17 cellular contexts compared by ENCODE assay signal in the genomic region with DNA sequence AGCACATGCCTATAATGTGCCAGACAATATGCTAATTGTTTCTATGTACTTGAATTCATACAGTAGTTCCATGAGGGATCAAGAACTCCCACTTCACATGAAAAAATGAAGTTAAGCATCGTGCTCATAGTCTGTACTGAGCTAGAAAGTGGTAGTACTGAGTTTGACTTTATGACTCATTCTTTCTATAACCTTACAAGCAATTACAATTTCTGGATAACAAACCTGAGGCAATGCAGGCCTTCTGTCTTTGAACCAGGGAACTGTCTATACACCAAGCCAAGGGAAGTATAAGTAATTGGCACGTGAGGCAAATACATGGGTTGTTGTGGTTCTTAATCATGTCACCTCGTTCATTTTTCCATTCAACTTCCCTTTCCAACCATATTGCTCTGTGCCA. TPM values are rescaled to one million over a fixed set of nuclear protein-coding genes. Genes with fewer than 3 reads are reported as not detected.
DNase-seq lines count a peak whose midpoint lies in the region; ATAC-seq and TF ChIP-seq lines count a peak whose summit lies in the region.
"Had no signal": no experiment of that assay in that cellular context is flagged by ENCODE, and none has a peak within 500 bp of the region (broad histone marks: within the 10 kb centered on the region; RNA-seq: fewer than 3 reads in every experiment).

No MANE protein-coding gene starts in this region.

- ATAC-seq in activated CD8-positive, alpha-beta T cell treated with anti-CD3 and anti-CD28 coated beads for 36 hours = peak; percentile 65
- no peak for ATAC-seq in activated CD8-positive, alpha-beta T cell treated with anti-CD3 and anti-CD28 coated beads, Interleukin-2, amount 10 ng/mL, durations not matched to agents 7 days and 5 days
- no peak for ATAC-seq in activated naive CD8-positive, alpha-beta T cell treated with anti-CD3 and anti-CD28 coated beads, Interleukin-2, amount 50 U/mL, for 24 hours
- peak; percentile 41 for ATAC-seq in stimulated activated naive CD8-positive, alpha-beta T cell treated with anti-CD3 and anti-CD28 coated beads, Interleukin-15, amount 100 ng/mL, for 72 hours
- no peak for ATAC-seq in GM21367 (IDR thresholded peaks at IDR 0.05; ENCODE audit: unreplicated experiment)
- no peak for ATAC-seq in HG02973 (IDR thresholded peaks at IDR 0.05; ENCODE audit: unreplicated experiment)
- ATAC-seq: K562 had no signal

- intact Hi-C loops in activated CD8-positive, alpha-beta T cell treated with anti-CD3 and anti-CD28 coated beads for 36 hours (cut with micrococcal nuclease) = no loop called here
- intact Hi-C loops in dendritic cell treated with granulocyte-macrophage colony-stimulating factor and Interleukin-4, amounts not matched to agents 40 ng/mL and 50 ng/mL, for 4 days (cut with micrococcal nuclease) = no loop called here

- TF ChIP-seq CTCF in activated CD8-positive, alpha-beta T cell treated with anti-CD3 and anti-CD28 coated beads for 36 hours (IDR thresholded peaks at IDR 0.05) = no peak

- no peak overlapping the region for H3K27ac Mint-ChIP-seq in activated CD8-positive, alpha-beta T cell treated with anti-CD3 and anti-CD28 coated beads for 36 hours
- no peak overlapping the region for H3K27ac Mint-ChIP-seq in activated CD8-positive, alpha-beta T cell treated with anti-CD3 and anti-CD28 coated beads, Interleukin-2, amount 10 ng/mL, durations not matched to agents 7 days and 5 days
- peak overlapping the region; percentile 56 for H3K27ac Mint-ChIP-seq in activated naive CD8-positive, alpha-beta T cell treated with anti-CD3 and anti-CD28 coated beads for 36 hours
- no peak overlapping the region for H3K27ac Mint-ChIP-seq in activated naive CD8-positive, alpha-beta T cell treated with anti-CD3 and anti-CD28 coated beads, Interleukin-2, amount 50 U/mL, for 24 hours
- peak overlapping the region; percentile 71 for H3K27ac Mint-ChIP-seq in dendritic cell treated with granulocyte-macrophage colony-stimulating factor and Interleukin-4, amounts not matched to agents 40 ng/mL and 50 ng/mL, for 4 days
- H3K27ac Mint-ChIP-seq in stimulated activated naive CD8-positive, alpha-beta T cell treated with anti-CD3 and anti-CD28 coated beads, Interleukin-15, amount 100 ng/mL, for 72 hours = no peak overlapping the region
- H3K27ac Mint-ChIP-seq: B cell had no signal

- CTCF ChIA-PET in activated CD8-positive, alpha-beta T cell treated with anti-CD3 and anti-CD28 coated beads for 36 hours (lab: Charles Lee) = interaction anchor here (1.0 to 1.1 kb wide), 2 partner anchors 12 to 40 kb away, joined by 3 to 4 read pairs; no protein-coding TSS in a partner anchor
- CTCF ChIA-PET in activated CD8-positive, alpha-beta T cell treated with anti-CD3 and anti-CD28 coated beads, Interleukin-2, amount 10 ng/mL, durations not matched to agents 7 days and 5 days (lab: Charles Lee) = no interaction called here

- no peaks in the 10 kb centered on the region for H3K9me3 Mint-ChIP-seq in activated CD8-positive, alpha-beta T cell treated with anti-CD3 and anti-CD28 coated beads for 36 hours
- no peaks in the 10 kb centered on the region for H3K9me3 Mint-ChIP-seq in activated CD8-positive, alpha-beta T cell treated with anti-CD3 and anti-CD28 coated beads, Interleukin-2, amount 10 ng/mL, durations not matched to agents 7 days and 5 days (ENCODE audit: insufficient read depth)
- no peaks in the 10 kb centered on the region for H3K9me3 Mint-ChIP-seq in activated naive CD8-positive, alpha-beta T cell treated with anti-CD3 and anti-CD28 coated beads for 36 hours
- no peaks in the 10 kb centered on the region for H3K9me3 Mint-ChIP-seq in activated naive CD8-positive, alpha-beta T cell treated with anti-CD3 and anti-CD28 coated beads, Interleukin-2, amount 50 U/mL, for 24 hours
- no peaks in the 10 kb centered on the region for H3K9me3 Mint-ChIP-seq in dendritic cell treated with granulocyte-macrophage colony-stimulating factor and Interleukin-4, amounts not matched to agents 40 ng/mL and 50 ng/mL, for 4 days
- H3K9me3 Mint-ChIP-seq in stimulated activated naive CD8-positive, alpha-beta T cell treated with anti-CD3 and anti-CD28 coated beads, Interleukin-15, amount 100 ng/mL, for 72 hours = no peaks in the 10 kb centered on the region

- POLR2A ChIA-PET in activated CD8-positive, alpha-beta T cell treated with anti-CD3 and anti-CD28 coated beads for 36 hours (lab: Charles Lee) = no interaction called here
- POLR2A ChIA-PET in activated CD8-positive, alpha-beta T cell treated with anti-CD3 and anti-CD28 coated beads, Interleukin-2, amount 10 ng/mL, durations not matched to agents 7 days and 5 days (lab: Charles Lee) = no interaction called here

- H3K4me1 Mint-ChIP-seq in activated CD8-positive, alpha-beta T cell treated with anti-CD3 and anti-CD28 coated beads for 36 hours (ENCODE audit: low read depth) = peaks cover 5% of the 10 kb centered on the region
- H3K4me1 Mint-ChIP-seq in activated CD8-positive, alpha-beta T cell treated with anti-CD3 and anti-CD28 coated beads, Interleukin-2, amount 10 ng/mL, durations not matched to agents 7 days and 5 days (ENCODE audit: low read depth) = peaks cover 10% of the 10 kb centered on the region
- H3K4me1 Mint-ChIP-seq in activated naive CD8-positive, alpha-beta T cell treated with anti-CD3 and anti-CD28 coated beads for 36 hours = peaks cover 12% of the 10 kb centered on the region
- peaks cover 4% of the 10 kb centered on the region for H3K4me1 Mint-ChIP-seq in activated naive CD8-positive, alpha-beta T cell treated with anti-CD3 and anti-CD28 coated beads, Interleukin-2, amount 50 U/mL, for 24 hours
- peaks cover 77% of the 10 kb centered on the region for H3K4me1 Mint-ChIP-seq in dendritic cell treated with granulocyte-macrophage colony-stimulating factor and Interleukin-4, amounts not matched to agents 40 ng/mL and 50 ng/mL, for 4 days (ENCODE audit: low read depth)
- H3K4me1 Mint-ChIP-seq in stimulated activated naive CD8-positive, alpha-beta T cell treated with anti-CD3 and anti-CD28 coated beads, Interleukin-15, amount 100 ng/mL, for 72 hours = peaks cover 9% of the 10 kb centered on the region
- H3K4me1 Mint-ChIP-seq: B cell had no signal

- H3K36me3 Mint-ChIP-seq in activated CD8-positive, alpha-beta T cell treated with anti-CD3 and anti-CD28 coated beads for 36 hours (ENCODE audit: low read depth) = peaks cover 43% of the 10 kb centered on the region
- peaks cover 63% of the 10 kb centered on the region for H3K36me3 Mint-ChIP-seq in activated CD8-positive, alpha-beta T cell treated with anti-CD3 and anti-CD28 coated beads, Interleukin-2, amount 10 ng/mL, durations not matched to agents 7 days and 5 days (ENCODE audit: low read depth)
- peaks cover 41% of the 10 kb centered on the region for H3K36me3 Mint-ChIP-seq in activated naive CD8-positive, alpha-beta T cell treated with anti-CD3 and anti-CD28 coated beads for 36 hours
- peaks cover 38% of the 10 kb centered on the region for H3K36me3 Mint-ChIP-seq in activated naive CD8-positive, alpha-beta T cell treated with anti-CD3 and anti-CD28 coated beads, Interleukin-2, amount 50 U/mL, for 24 hours (ENCODE audit: low read depth)
- H3K36me3 Mint-ChIP-seq in dendritic cell treated with granulocyte-macrophage colony-stimulating factor and Interleukin-4, amounts not matched to agents 40 ng/mL and 50 ng/mL, for 4 days (ENCODE audit: low read depth) = peaks cover 99% of the 10 kb centered on the region

- H3K27me3 Mint-ChIP-seq in activated CD8-positive, alpha-beta T cell treated with anti-CD3 and anti-CD28 coated beads for 36 hours = no peaks in the 10 kb centered on the region
- H3K27me3 Mint-ChIP-seq in activated CD8-positive, alpha-beta T cell treated with anti-CD3 and anti-CD28 coated beads, Interleukin-2, amount 10 ng/mL, durations not matched to agents 7 days and 5 days (ENCODE audit: low read depth) = no peaks in the 10 kb centered on the region
- H3K27me3 Mint-ChIP-seq in activated naive CD8-positive, alpha-beta T cell treated with anti-CD3 and anti-CD28 coated beads for 36 hours = no peaks in the 10 kb centered on the region
- no peaks in the 10 kb centered on the region for H3K27me3 Mint-ChIP-seq in activated naive CD8-positive, alpha-beta T cell treated with anti-CD3 and anti-CD28 coated beads, Interleukin-2, amount 50 U/mL, for 24 hours
- H3K27me3 Mint-ChIP-seq in dendritic cell treated with granulocyte-macrophage colony-stimulating factor and Interleukin-4, amounts not matched to agents 40 ng/mL and 50 ng/mL, for 4 days = no peaks in the 10 kb centered on the region
- H3K27me3 Mint-ChIP-seq in stimulated activated naive CD8-positive, alpha-beta T cell treated with anti-CD3 and anti-CD28 coated beads, Interleukin-15, amount 100 ng/mL, for 72 hours = no peaks in the 10 kb centered on the region
- H3K27me3 Mint-ChIP-seq: B cell; CD4-positive, alpha-beta memory T cell had no signal

- no peak overlapping the region for H3K4me3 Mint-ChIP-seq in activated CD8-positive, alpha-beta T cell treated with anti-CD3 and anti-CD28 coated beads for 36 hours
- no peak overlapping the region for H3K4me3 Mint-ChIP-seq in activated CD8-positive, alpha-beta T cell treated with anti-CD3 and anti-CD28 coated beads, Interleukin-2, amount 10 ng/mL, durations not matched to agents 7 days and 5 days
- H3K4me3 Mint-ChIP-seq in activated naive CD8-positive, alpha-beta T cell treated with anti-CD3 and anti-CD28 coated beads for 36 hours = no peak overlapping the region
- H3K4me3 Mint-ChIP-seq in activated naive CD8-positive, alpha-beta T cell treated with anti-CD3 and anti-CD28 coated beads, Interleukin-2, amount 50 U/mL, for 24 hours = no peak overlapping the region
- H3K4me3 Mint-ChIP-seq in dendritic cell treated with granulocyte-macrophage colony-stimulating factor and Interleukin-4, amounts not matched to agents 40 ng/mL and 50 ng/mL, for 4 days = no peak overlapping the region
- no peak overlapping the region for H3K4me3 Mint-ChIP-seq in stimulated activated naive CD8-positive, alpha-beta T cell treated with anti-CD3 and anti-CD28 coated beads, Interleukin-15, amount 100 ng/mL, for 72 hours
- H3K4me3 Mint-ChIP-seq: B cell; CD4-positive, alpha-beta memory T cell had no signal

- no peak for DNase-seq in activated CD8-positive, alpha-beta T cell treated with anti-CD3 and anti-CD28 coated beads for 36 hours
- no peak for DNase-seq in activated CD8-positive, alpha-beta T cell treated with anti-CD3 and anti-CD28 coated beads, Interleukin-2, amount 10 ng/mL, durations not matched to agents 7 days and 5 days
- DNase-seq in activated naive CD8-positive, alpha-beta T cell treated with anti-CD3 and anti-CD28 coated beads for 36 hours = no peak
- DNase-seq in activated naive CD8-positive, alpha-beta T cell treated with anti-CD3 and anti-CD28 coated beads, Interleukin-2, amount 50 U/mL, for 24 hours = no peak
- no peak for DNase-seq in stimulated activated naive CD8-positive, alpha-beta T cell treated with anti-CD3 and anti-CD28 coated beads, Interleukin-15, amount 100 ng/mL, for 72 hours
- DNase-seq: CD4-positive, alpha-beta memory T cell; DMS153; DMS79; GDM1; GM23248; HCEC 1CT; IMR-90 had no signal

RNA-seq across cellular contexts. Expression of gene GNS, which starts 16.8 kb away (rescaled TPM):
- total RNA-seq in activated CD8-positive, alpha-beta T cell treated with anti-CD3 and anti-CD28 coated beads for 36 hours = 10 to 100 TPM; 16.4 to 19.2 TPM
- 10 to 100 TPM; 22.1 to 23.2 TPM for total RNA-seq in activated CD8-positive, alpha-beta T cell treated with anti-CD3 and anti-CD28 coated beads, Interleukin-2, amount 10 ng/mL, durations not matched to agents 7 days and 5 days
- 10 to 100 TPM; 18.4 to 21.4 TPM for total RNA-seq in activated naive CD8-positive, alpha-beta T cell treated with anti-CD3 and anti-CD28 coated beads for 36 hours

Comparison
In these comparisons a context has a peak if more than half of its experiments do, and no peak if none do; other contexts are left out.
1. ATAC-seq: peak in activated CD8-positive, alpha-beta T cell treated with anti-CD3 and anti-CD28 coated beads for 36 hours (single experiment) and stimulated activated naive CD8-positive, alpha-beta T cell treated with anti-CD3 and anti-CD28 coated beads, Interleukin-15, amount 100 ng/mL, for 72 hours (single experiment); none in activated CD8-positive, alpha-beta T cell treated with anti-CD3 and anti-CD28 coated beads, Interleukin-2, amount 10 ng/mL, durations not matched to agents 7 days and 5 days (single experiment), activated naive CD8-positive, alpha-beta T cell treated with anti-CD3 and anti-CD28 coated beads, Interleukin-2, amount 50 U/mL, for 24 hours (single experiment), GM21367 (single experiment) and HG02973 (single experiment).
2. H3K27ac Mint-ChIP-seq: peak in activated naive CD8-positive, alpha-beta T cell treated with anti-CD3 and anti-CD28 coated beads for 36 hours (single experiment) and dendritic cell treated with granulocyte-macrophage colony-stimulating factor and Interleukin-4, amounts not matched to agents 40 ng/mL and 50 ng/mL, for 4 days (single experiment); none in activated CD8-positive, alpha-beta T cell treated with anti-CD3 and anti-CD28 coated beads for 36 hours (single experiment), activated CD8-positive, alpha-beta T cell treated with anti-CD3 and anti-CD28 coated beads, Interleukin-2, amount 10 ng/mL, durations not matched to agents 7 days and 5 days (single experiment), activated naive CD8-positive, alpha-beta T cell treated with anti-CD3 and anti-CD28 coated beads, Interleukin-2, amount 50 U/mL, for 24 hours (single experiment) and stimulated activated naive CD8-positive, alpha-beta T cell treated with anti-CD3 and anti-CD28 coated beads, Interleukin-15, amount 100 ng/mL, for 72 hours (0 of 2).